Comparison of ENCODE assay signal across 1 cellular context in the genomic region with DNA sequence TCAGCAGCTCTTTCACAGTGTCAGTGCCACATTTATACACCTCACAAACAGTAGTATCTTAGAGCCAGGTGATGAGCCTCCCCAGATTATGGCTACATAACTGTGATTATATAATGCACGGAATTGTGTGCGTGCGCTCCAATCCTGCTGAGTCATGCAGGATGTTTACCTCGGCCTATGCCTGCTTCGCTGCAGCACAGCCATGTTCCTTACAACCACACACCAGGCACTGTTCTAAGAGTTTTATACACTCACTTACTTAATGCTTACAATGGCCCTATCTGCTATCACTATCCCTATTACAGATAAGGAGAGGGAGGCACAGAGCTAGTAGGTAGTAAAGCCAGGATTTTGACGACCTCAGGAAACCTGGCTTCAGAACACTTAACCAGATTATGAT.
A peak's percentile ranks its signal among the peaks of the same experiment; 100 is the strongest.
TF ChIP-seq lines count a peak whose summit lies in the region.

No MANE protein-coding gene starts in this region.

TF ChIP-seq in K562, 482 proteins besides CTCF, POLR2A, EP300 and RAD21 (continued from another document and continues in another):
- TF ChIP-seq HMGN3 (IDR thresholded peaks at IDR 0.05; ENCODE audit: borderline replicate concordance, extremely low read depth, insufficient read length, low read depth, low read length): no peak
- no peak for TF ChIP-seq ZNF644 (tag; IDR thresholded peaks at IDR 0.05; ENCODE audit: low read depth)
- TF ChIP-seq SAP30 (IDR thresholded peaks at IDR 0.05; ENCODE audit: borderline replicate concordance, insufficient read depth, low read depth, low read length, poor library complexity, severe bottlenecking): no peak
- peak; percentile 75 for TF ChIP-seq ETV1 (tag; conservative IDR thresholded peaks at IDR 0.05; ENCODE audit: low read depth)
- TF ChIP-seq, protein P1, sequence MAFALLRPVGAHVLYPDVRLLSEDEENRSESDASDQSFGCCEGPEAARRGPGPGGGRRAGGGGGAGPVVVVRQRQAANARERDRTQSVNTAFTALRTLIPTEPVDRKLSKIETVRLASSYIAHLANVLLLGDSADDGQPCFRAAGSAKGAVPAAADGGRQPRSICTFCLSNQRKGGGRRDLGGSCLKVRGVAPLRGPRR (CRISPR knock-in tag; IDR thresholded peaks at IDR 0.05): no peak
- no peak for TF ChIP-seq POLR2G (IDR thresholded peaks at IDR 0.05; ENCODE audit: low read depth, low read length)
- no peak for TF ChIP-seq ZC3H4 (CRISPR knock-in tag; IDR thresholded peaks at IDR 0.05; ENCODE audit: borderline replicate concordance)
- no peak for TF ChIP-seq ZNF408 (CRISPR knock-in tag; IDR thresholded peaks at IDR 0.05; ENCODE audit: low read depth)
- TF ChIP-seq SMAD1 (IDR thresholded peaks at IDR 0.05; ENCODE audit: low read depth, low read length, partially characterized antibody): no peak
- no peak for TF ChIP-seq ZNF263 (CRISPR knock-in tag; IDR thresholded peaks at IDR 0.05; ENCODE audit: borderline replicate concordance)
- TF ChIP-seq, protein P2, sequence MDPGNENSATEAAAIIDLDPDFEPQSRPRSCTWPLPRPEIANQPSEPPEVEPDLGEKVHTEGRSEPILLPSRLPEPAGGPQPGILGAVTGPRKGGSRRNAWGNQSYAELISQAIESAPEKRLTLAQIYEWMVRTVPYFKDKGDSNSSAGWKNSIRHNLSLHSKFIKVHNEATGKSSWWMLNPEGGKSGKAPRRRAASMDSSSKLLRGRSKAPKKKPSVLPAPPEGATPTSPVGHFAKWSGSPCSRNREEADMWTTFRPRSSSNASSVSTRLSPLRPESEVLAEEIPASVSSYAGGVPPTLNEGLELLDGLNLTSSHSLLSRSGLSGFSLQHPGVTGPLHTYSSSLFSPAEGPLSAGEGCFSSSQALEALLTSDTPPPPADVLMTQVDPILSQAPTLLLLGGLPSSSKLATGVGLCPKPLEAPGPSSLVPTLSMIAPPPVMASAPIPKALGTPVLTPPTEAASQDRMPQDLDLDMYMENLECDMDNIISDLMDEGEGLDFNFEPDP (CRISPR knock-in tag; IDR thresholded peaks at IDR 0.05): no peak
- TF ChIP-seq, protein P3, sequence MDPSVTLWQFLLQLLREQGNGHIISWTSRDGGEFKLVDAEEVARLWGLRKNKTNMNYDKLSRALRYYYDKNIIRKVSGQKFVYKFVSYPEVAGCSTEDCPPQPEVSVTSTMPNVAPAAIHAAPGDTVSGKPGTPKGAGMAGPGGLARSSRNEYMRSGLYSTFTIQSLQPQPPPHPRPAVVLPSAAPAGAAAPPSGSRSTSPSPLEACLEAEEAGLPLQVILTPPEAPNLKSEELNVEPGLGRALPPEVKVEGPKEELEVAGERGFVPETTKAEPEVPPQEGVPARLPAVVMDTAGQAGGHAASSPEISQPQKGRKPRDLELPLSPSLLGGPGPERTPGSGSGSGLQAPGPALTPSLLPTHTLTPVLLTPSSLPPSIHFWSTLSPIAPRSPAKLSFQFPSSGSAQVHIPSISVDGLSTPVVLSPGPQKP (CRISPR knock-in tag; IDR thresholded peaks at IDR 0.05): no peak
- TF ChIP-seq, protein P4, sequence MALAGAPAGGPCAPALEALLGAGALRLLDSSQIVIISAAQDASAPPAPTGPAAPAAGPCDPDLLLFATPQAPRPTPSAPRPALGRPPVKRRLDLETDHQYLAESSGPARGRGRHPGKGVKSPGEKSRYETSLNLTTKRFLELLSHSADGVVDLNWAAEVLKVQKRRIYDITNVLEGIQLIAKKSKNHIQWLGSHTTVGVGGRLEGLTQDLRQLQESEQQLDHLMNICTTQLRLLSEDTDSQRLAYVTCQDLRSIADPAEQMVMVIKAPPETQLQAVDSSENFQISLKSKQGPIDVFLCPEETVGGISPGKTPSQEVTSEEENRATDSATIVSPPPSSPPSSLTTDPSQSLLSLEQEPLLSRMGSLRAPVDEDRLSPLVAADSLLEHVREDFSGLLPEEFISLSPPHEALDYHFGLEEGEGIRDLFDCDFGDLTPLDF (CRISPR knock-in tag; IDR thresholded peaks at IDR 0.05): no peak
- no peak for TF ChIP-seq MCM3 (IDR thresholded peaks at IDR 0.05)
- no peak for TF ChIP-seq XRCC5 (IDR thresholded peaks at IDR 0.05; ENCODE audit: low read depth, low read length)
- no peak for TF ChIP-seq ZBTB8A (IDR thresholded peaks at IDR 0.05; ENCODE audit: partially characterized antibody)
- no peak for TF ChIP-seq SIN3A (IDR thresholded peaks at IDR 0.05; ENCODE audit: borderline replicate concordance in 2 of 2, control insufficient read depth in 1 of 2, low read depth in 2 of 2, low read length in 2 of 2)
- TF ChIP-seq, protein P5, sequence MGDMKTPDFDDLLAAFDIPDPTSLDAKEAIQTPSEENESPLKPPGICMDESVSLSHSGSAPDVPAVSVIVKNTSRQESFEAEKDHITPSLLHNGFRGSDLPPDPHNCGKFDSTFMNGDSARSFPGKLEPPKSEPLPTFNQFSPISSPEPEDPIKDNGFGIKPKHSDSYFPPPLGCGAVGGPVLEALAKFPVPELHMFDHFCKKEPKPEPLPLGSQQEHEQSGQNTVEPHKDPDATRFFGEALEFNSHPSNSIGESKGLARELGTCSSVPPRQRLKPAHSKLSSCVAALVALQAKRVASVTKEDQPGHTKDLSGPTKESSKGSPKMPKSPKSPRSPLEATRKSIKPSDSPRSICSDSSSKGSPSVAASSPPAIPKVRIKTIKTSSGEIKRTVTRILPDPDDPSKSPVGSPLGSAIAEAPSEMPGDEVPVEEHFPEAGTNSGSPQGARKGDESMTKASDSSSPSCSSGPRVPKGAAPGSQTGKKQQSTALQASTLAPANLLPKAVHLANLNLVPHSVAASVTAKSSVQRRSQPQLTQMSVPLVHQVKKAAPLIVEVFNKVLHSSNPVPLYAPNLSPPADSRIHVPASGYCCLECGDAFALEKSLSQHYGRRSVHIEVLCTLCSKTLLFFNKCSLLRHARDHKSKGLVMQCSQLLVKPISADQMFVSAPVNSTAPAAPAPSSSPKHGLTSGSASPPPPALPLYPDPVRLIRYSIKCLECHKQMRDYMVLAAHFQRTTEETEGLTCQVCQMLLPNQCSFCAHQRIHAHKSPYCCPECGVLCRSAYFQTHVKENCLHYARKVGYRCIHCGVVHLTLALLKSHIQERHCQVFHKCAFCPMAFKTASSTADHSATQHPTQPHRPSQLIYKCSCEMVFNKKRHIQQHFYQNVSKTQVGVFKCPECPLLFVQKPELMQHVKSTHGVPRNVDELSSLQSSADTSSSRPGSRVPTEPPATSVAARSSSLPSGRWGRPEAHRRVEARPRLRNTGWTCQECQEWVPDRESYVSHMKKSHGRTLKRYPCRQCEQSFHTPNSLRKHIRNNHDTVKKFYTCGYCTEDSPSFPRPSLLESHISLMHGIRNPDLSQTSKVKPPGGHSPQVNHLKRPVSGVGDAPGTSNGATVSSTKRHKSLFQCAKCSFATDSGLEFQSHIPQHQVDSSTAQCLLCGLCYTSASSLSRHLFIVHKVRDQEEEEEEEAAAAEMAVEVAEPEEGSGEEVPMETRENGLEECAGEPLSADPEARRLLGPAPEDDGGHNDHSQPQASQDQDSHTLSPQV (IDR thresholded peaks at IDR 0.05): peak; percentile 96
- TF ChIP-seq KAT2B (IDR thresholded peaks at IDR 0.05; ENCODE audit: low read depth, low read length): no peak
- no peak for TF ChIP-seq PHTF2 (CRISPR knock-in tag; IDR thresholded peaks at IDR 0.05)
- no peak for TF ChIP-seq PCBP2 (IDR thresholded peaks at IDR 0.05; ENCODE audit: low read depth, low read length, poor library complexity, severe bottlenecking)
- TF ChIP-seq ZNF146 (CRISPR knock-in tag; IDR thresholded peaks at IDR 0.05; ENCODE audit: unreplicated experiment): no peak
- TF ChIP-seq PHB2 (IDR thresholded peaks at IDR 0.05; ENCODE audit: low read depth): no peak
- no peak for TF ChIP-seq ZSCAN32 (CRISPR knock-in tag; IDR thresholded peaks at IDR 0.05)
- TF ChIP-seq ILK (tag; IDR thresholded peaks at IDR 0.05; ENCODE audit: borderline replicate concordance, low read depth): no peak
- TF ChIP-seq, protein P6, sequence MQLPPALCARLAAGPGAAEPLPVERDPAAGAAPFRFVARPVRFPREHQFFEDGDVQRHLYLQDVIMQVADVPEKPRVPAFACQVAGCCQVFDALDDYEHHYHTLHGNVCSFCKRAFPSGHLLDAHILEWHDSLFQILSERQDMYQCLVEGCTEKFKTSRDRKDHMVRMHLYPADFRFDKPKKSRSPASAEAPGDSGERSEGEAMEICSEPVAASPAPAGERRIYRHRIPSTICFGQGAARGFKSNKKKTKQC (CRISPR knock-in tag; IDR thresholded peaks at IDR 0.05): no peak
- TF ChIP-seq CBX3 (IDR thresholded peaks at IDR 0.05; ENCODE audit: borderline replicate concordance in 1 of 2, low read length in 2 of 2): peak in 1 of 2 experiments; percentile 96; a peak in 1 of 3 replicates
- peak in 1 of 2 experiments; percentile 80; a peak in 2 of 4 replicates for TF ChIP-seq TRIM24 (IDR thresholded peaks at IDR 0.05)
- no peak for TF ChIP-seq ZNF384 (IDR thresholded peaks at IDR 0.05; ENCODE audit: low read depth, low read length)
- no peak for TF ChIP-seq ZNF57 (CRISPR knock-in tag; IDR thresholded peaks at IDR 0.05)
- peak; percentile 34 to 63; a peak in 3 of 4 replicates for TF ChIP-seq FOXK2 (conservative IDR thresholded peaks at IDR 0.05 in 1 of 2, IDR thresholded peaks at IDR 0.05 in 1 of 2; ENCODE audit: low read depth in 2 of 2)
- TF ChIP-seq, protein P7, sequence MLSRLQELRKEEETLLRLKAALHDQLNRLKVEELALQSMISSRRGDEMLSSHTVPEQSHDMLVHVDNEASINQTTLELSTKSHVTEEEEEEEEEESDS (CRISPR knock-in tag; IDR thresholded peaks at IDR 0.05): no peak
- TF ChIP-seq MEF2D (tag; conservative IDR thresholded peaks at IDR 0.05; ENCODE audit: low read depth): 0 out of 2 replicates have a peak, but pooled peaks have one; percentile 37
- TF ChIP-seq PHF20 (IDR thresholded peaks at IDR 0.05; ENCODE audit: partially characterized antibody): no peak
- TF ChIP-seq RBM14 (IDR thresholded peaks at IDR 0.05; ENCODE audit: borderline replicate concordance, insufficient read depth, low read depth, low read length): no peak
- no peak for TF ChIP-seq ELF2 (CRISPR knock-in tag; IDR thresholded peaks at IDR 0.05)
- TF ChIP-seq RBM22 (IDR thresholded peaks at IDR 0.05; ENCODE audit: low read depth, low read length, poor library complexity, severe bottlenecking): no peak
- TF ChIP-seq ZNF696 (CRISPR knock-in tag; conservative IDR thresholded peaks at IDR 0.05): no peak
- peak; percentile 50; the same call in 1 of the 2 replicates for TF ChIP-seq L3MBTL2 (IDR thresholded peaks at IDR 0.05)
- no peak for TF ChIP-seq FIP1L1 (IDR thresholded peaks at IDR 0.05; ENCODE audit: low read depth, low read length, poor library complexity, severe bottlenecking)
- TF ChIP-seq SAFB2 (IDR thresholded peaks at IDR 0.05; ENCODE audit: borderline replicate concordance, low read depth, low read length, severe bottlenecking): no peak
- TF ChIP-seq EZH2 (IDR thresholded peaks at IDR 0.05; ENCODE audit: borderline replicate concordance, low read depth, low read length): no peak
- TF ChIP-seq NCOR1 (IDR thresholded peaks at IDR 0.05): no peak
- TF ChIP-seq HCFC1 (IDR thresholded peaks at IDR 0.05; ENCODE audit: low read depth, low read length): no peak
- TF ChIP-seq JUND (IDR thresholded peaks at IDR 0.05; ENCODE audit: borderline replicate concordance, low read depth, low read length): peak; percentile 44; the same call in 1 of the 2 replicates
- peak; percentile 68; the same call in 2 of the 3 replicates for TF ChIP-seq JUND (tag; IDR thresholded peaks at IDR 0.05; ENCODE audit: borderline replicate concordance, low read depth, low read length)
- no peak for TF ChIP-seq PHF8 (IDR thresholded peaks at IDR 0.05; ENCODE audit: borderline replicate concordance, low read length)
- no peak for TF ChIP-seq ZNF561 (CRISPR knock-in tag; conservative IDR thresholded peaks at IDR 0.05)
- TF ChIP-seq SRSF7 (optimal IDR thresholded peaks at IDR 0.05; ENCODE audit: low read depth, low read length): no peak
- TF ChIP-seq MCM2 (IDR thresholded peaks at IDR 0.05; ENCODE audit: low read depth): no peak
- TF ChIP-seq, protein P8, sequence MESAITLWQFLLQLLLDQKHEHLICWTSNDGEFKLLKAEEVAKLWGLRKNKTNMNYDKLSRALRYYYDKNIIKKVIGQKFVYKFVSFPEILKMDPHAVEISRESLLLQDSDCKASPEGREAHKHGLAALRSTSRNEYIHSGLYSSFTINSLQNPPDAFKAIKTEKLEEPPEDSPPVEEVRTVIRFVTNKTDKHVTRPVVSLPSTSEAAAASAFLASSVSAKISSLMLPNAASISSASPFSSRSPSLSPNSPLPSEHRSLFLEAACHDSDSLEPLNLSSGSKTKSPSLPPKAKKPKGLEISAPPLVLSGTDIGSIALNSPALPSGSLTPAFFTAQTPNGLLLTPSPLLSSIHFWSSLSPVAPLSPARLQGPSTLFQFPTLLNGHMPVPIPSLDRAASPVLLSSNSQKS (CRISPR knock-in tag; IDR thresholded peaks at IDR 0.05): no peak
- no peak for TF ChIP-seq HNRNPLL (IDR thresholded peaks at IDR 0.05; ENCODE audit: low read depth, low read length, poor library complexity, severe bottlenecking)
- TF ChIP-seq, protein P9, sequence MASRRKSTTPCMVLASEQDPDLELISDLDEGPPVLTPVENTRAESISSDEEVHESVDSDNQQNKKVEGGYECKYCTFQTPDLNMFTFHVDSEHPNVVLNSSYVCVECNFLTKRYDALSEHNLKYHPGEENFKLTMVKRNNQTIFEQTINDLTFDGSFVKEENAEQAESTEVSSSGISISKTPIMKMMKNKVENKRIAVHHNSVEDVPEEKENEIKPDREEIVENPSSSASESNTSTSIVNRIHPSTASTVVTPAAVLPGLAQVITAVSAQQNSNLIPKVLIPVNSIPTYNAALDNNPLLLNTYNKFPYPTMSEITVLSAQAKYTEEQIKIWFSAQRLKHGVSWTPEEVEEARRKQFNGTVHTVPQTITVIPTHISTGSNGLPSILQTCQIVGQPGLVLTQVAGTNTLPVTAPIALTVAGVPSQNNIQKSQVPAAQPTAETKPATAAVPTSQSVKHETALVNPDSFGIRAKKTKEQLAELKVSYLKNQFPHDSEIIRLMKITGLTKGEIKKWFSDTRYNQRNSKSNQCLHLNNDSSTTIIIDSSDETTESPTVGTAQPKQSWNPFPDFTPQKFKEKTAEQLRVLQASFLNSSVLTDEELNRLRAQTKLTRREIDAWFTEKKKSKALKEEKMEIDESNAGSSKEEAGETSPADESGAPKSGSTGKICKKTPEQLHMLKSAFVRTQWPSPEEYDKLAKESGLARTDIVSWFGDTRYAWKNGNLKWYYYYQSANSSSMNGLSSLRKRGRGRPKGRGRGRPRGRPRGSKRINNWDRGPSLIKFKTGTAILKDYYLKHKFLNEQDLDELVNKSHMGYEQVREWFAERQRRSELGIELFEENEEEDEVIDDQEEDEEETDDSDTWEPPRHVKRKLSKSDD (conservative IDR thresholded peaks at IDR 0.05; ENCODE audit: low read length): no peak
- no peak for TF ChIP-seq SAFB (IDR thresholded peaks at IDR 0.05; ENCODE audit: borderline replicate concordance, low read depth, low read length)
- TF ChIP-seq, protein P10, sequence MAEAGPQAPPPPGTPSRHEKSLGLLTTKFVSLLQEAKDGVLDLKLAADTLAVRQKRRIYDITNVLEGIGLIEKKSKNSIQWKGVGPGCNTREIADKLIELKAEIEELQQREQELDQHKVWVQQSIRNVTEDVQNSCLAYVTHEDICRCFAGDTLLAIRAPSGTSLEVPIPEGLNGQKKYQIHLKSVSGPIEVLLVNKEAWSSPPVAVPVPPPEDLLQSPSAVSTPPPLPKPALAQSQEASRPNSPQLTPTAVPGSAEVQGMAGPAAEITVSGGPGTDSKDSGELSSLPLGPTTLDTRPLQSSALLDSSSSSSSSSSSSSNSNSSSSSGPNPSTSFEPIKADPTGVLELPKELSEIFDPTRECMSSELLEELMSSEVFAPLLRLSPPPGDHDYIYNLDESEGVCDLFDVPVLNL (CRISPR knock-in tag; IDR thresholded peaks at IDR 0.05; ENCODE audit: low read depth): no peak
- no peak for TF ChIP-seq TFAM (CRISPR knock-in tag; conservative IDR thresholded peaks at IDR 0.05)
- no peak for TF ChIP-seq ZNF274 (IDR thresholded peaks at IDR 0.05; ENCODE audit: borderline replicate concordance, low read depth, low read length)
